7 cellular contexts compared by ENCODE assay signal in genomic region chr5:179620703-179621350, GRCh38. TPM values are rescaled to one million over a fixed set of nuclear protein-coding genes. Genes with fewer than 3 reads are reported as not detected.
DNase-seq lines count a peak whose midpoint lies in the region; ATAC-seq and TF ChIP-seq lines count a peak whose summit lies in the region.

No MANE protein-coding gene starts in this region.

- TF ChIP-seq CTCF in VCaP (conservative IDR thresholded peaks at IDR 0.05) (no peak), gastroesophageal sphincter (IDR thresholded peaks at IDR 0.05) (no peak), testis (IDR thresholded peaks at IDR 0.05) (no peak)

- no peaks in the 10 kb centered on the region for H3K27me3 ChIP-seq in HAP-1 (ENCODE audit: low read depth)
- H3K27me3 ChIP-seq in gastroesophageal sphincter: no peaks in the 10 kb centered on the region
- H3K27me3 ChIP-seq in testis: no peaks in the 10 kb centered on the region

- ATAC-seq in gastroesophageal sphincter: no peak

- in situ Hi-C loops in HAP-1 (cut with MboI; ENCODE audit: low sequenced_read_pairs): no loop called here

- no peak for DNase-seq in HAP-1 (ENCODE audit: low spot score in 2 of 2)
- no peak for DNase-seq in testis
- no peak for DNase-seq in anterior cingulate cortex (lab: John Stamatoyannopoulos, UW)
- DNase-seq in NCI-H1092 (lab: John Stamatoyannopoulos, UW): no peak

- no peak for TF ChIP-seq EP300 in gastroesophageal sphincter (IDR thresholded peaks at IDR 0.05)

- no peaks in the 10 kb centered on the region for H3K9me3 ChIP-seq in HAP-1
- no peaks in the 10 kb centered on the region for H3K9me3 ChIP-seq in gastroesophageal sphincter
- no peaks in the 10 kb centered on the region for H3K9me3 ChIP-seq in testis

- H3K27ac ChIP-seq in VCaP (peak overlapping the region; percentile 100; the same call in 1 of the 2 replicates), gastroesophageal sphincter (peak overlapping the region in 3 of 4 donors; percentile 59 to 100 (median 100)), skin epidermis (peak overlapping the region in 4 of 21 experiments; percentile 3 to 83 (median 30)), testis (peak overlapping the region in 1 of 2 donors; percentile 14)

- H3K36me3 ChIP-seq in HAP-1 (replicated peaks) (peaks cover 74% of the 10 kb centered on the region), gastroesophageal sphincter (peaks cover 17 to 64% of the 10 kb centered on the region in 2 donors), testis (ENCODE audit: low read depth, missing control alignments) (no peaks in the 10 kb centered on the region)

- intact Hi-C loops in testis (cut with DNase I; ENCODE audit: low total_unique reads): loop anchor here (10.0 kb wide), 1 partner anchor 74 kb away; the partner anchor contains the start of gene CANX

- TF ChIP-seq POLR2A in gastroesophageal sphincter (IDR thresholded peaks at IDR 0.05): no peak
- no peak for TF ChIP-seq POLR2A in testis (IDR thresholded peaks at IDR 0.05)

- peak overlapping the region; percentile 96 for H3K4me3 ChIP-seq in HAP-1
- peak overlapping the region; percentile 9 to 100 for H3K4me3 ChIP-seq in gastroesophageal sphincter
- peak overlapping the region; percentile 16 to 99 (median 92) for H3K4me3 ChIP-seq in skin epidermis
- peak overlapping the region in 1 of 2 donors; percentile 91 for H3K4me3 ChIP-seq in testis

- WGBS in gastroesophageal sphincter (ENCODE audit: low coverage in 1 of 2), 2 donors: 4 to 7% methylated on average over 5 of the region's 5 CpGs
- WGBS in testis, 2 donors: 11 to 13% methylated on average over 5 of the region's 5 CpGs

- H3K4me1 ChIP-seq in HAP-1 (peaks cover 37% of the 10 kb centered on the region), gastroesophageal sphincter (peaks cover 17 to 77% (median 29%) of the 10 kb centered on the region in 3 donors), testis (peaks cover 39% of the 10 kb centered on the region)

RNA-seq across cellular contexts. Expression of gene HNRNPH1, which starts 2.6 kb away (rescaled TPM):
- total RNA-seq in gastroesophageal sphincter (100 to 1,000 TPM; 250 to 604 (median 331) TPM), testis (100 to 1,000 TPM; 626 to 636 TPM)
- polyA plus RNA-seq in testis (ENCODE audit: insufficient read depth, low read depth, low replicate concordance): 395 TPM
